ENCODE assay signal across 21 cellular contexts in the genomic region with DNA sequence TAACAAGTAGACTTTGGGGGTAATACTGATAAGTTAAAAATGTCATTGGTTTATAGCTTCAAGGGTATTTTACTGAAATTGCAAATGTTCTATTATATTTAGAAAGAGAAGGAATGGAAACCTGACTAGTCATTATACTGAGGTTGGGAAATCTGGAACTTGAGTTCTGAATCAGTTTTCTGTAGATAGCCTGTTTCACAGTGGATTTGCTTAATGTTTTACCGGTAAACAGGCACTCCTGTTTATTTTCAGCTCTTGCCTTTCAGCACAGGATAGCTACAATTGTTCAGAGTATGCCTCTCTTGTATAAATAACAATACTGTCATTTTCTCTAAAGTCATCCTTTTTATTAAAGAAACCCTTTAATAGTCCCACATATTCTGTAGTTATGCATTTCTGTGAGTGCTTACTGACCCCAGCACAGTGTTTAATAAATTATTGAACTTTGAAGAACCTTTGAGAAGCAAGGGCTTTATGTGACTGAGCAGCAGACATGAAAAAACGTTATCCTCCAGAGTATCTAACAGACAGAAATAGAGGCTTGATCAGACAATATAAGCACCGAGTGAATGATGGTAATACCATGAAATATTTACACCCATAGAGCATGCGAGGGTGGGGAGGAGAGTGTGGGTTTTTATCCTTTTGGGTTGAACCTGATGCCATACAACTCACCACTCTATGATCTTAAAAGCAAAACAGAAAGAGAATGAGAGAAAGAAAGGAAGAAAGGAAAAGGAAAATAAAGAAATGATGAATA. TPM values are rescaled to one million over a fixed set of nuclear protein-coding genes. Genes with fewer than 3 reads are reported as not detected.
DNase-seq lines count a peak whose midpoint lies in the region; ATAC-seq and TF ChIP-seq lines count a peak whose summit lies in the region.
"Had no signal": no experiment of that assay in that cellular context is flagged by ENCODE, and none has a peak within 500 bp of the region (broad histone marks: within the 10 kb centered on the region; RNA-seq: fewer than 3 reads in every experiment).

No MANE protein-coding gene starts in this region.

- peaks cover 18% of the 10 kb centered on the region for H3K4me1 ChIP-seq in GM23248 (ENCODE audit: insufficient read depth)

- H3K27ac Mint-ChIP-seq in WTC11 (peak overlapping the region; percentile 22; the same call in 1 of the 2 replicates), progenitor cell of endocrine pancreas (peak overlapping the region; percentile 3)
- H3K27ac Mint-ChIP-seq in effector memory CD8-positive, alpha-beta T cell = no peak overlapping the region
- H3K27ac Mint-ChIP-seq: B cell; memory B cell; natural killer cell treated with Interleukin-12 subunit alpha and Interleukin-12 subunit beta and Interleukin-15 and Interleukin-18, amount 100 ng/mL, for 72 hours had no signal

- H3K79me2 ChIP-seq in GM23248 (ENCODE audit: insufficient read depth) = peaks cover 98% of the 10 kb centered on the region

- in situ Hi-C loops in GM23248 (cut with MboI) = loop anchor here (10.0 kb wide), 1 partner anchor 1173 kb away; a partner anchor contains a TSS

- H3K27ac ChIP-seq in GM23248 = no peak overlapping the region
- H3K27ac ChIP-seq: heart left ventricle had no signal

- no peak overlapping the region for H3K4me3 ChIP-seq in GM23248
- H3K4me3 ChIP-seq: heart left ventricle had no signal

- H3K9me3 Mint-ChIP-seq in WTC11 (peaks cover 3% of the 10 kb centered on the region; the same call in 1 of the 2 replicates), progenitor cell of endocrine pancreas (ENCODE audit: low read depth) (no peaks in the 10 kb centered on the region)
- no peaks in the 10 kb centered on the region for H3K9me3 Mint-ChIP-seq in effector memory CD8-positive, alpha-beta T cell
- H3K9me3 Mint-ChIP-seq: natural killer cell treated with Interleukin-12 subunit alpha and Interleukin-12 subunit beta and Interleukin-15 and Interleukin-18, amount 100 ng/mL, for 72 hours had no signal

- no peaks in the 10 kb centered on the region for H3K9me2 ChIP-seq in GM23248 (ENCODE audit: insufficient read depth)

- no peaks in the 10 kb centered on the region for H3K9me3 ChIP-seq in GM23248 (ENCODE audit: low read depth)
- H3K9me3 ChIP-seq: heart left ventricle had no signal

- 47 to 57% methylated on average over 4 of the region's 4 CpGs for WGBS in GM23248 (ENCODE audit: low coverage in 1 of 2, low lambda C conversion rate in 2 of 2, missing lambda C conversion rate in 2 of 2), 2 experiments

- POLR2A ChIA-PET in WTC11 (lab: Charles Lee) = no interaction called here

- H3K4me1 Mint-ChIP-seq in WTC11 (no peaks in the 10 kb centered on the region), progenitor cell of endocrine pancreas (ENCODE audit: low read depth) (peaks cover 46% of the 10 kb centered on the region)
- H3K4me1 Mint-ChIP-seq in effector memory CD8-positive, alpha-beta T cell (ENCODE audit: low read depth in 2 of 2) = peaks cover 9 to 43% of the 10 kb centered on the region in 2 donors

- CTCF ChIA-PET in WTC11 (lab: Charles Lee) = no interaction called here

- no peak for TF ChIP-seq CTCF in WTC11 (IDR thresholded peaks at IDR 0.05)
- no peak for TF ChIP-seq CTCF in progenitor cell of endocrine pancreas (IDR thresholded peaks at IDR 0.05; ENCODE audit: unreplicated experiment)

- no peaks in the 10 kb centered on the region for H3K36me3 ChIP-seq in GM23248 (ENCODE audit: low read depth)
- H3K36me3 ChIP-seq: heart left ventricle had no signal

- no peaks in the 10 kb centered on the region; the same call in 1 of the 2 replicates for H3K27me3 Mint-ChIP-seq in WTC11 (ENCODE audit: low read depth)
- H3K27me3 Mint-ChIP-seq in progenitor cell of endocrine pancreas = no peaks in the 10 kb centered on the region
- no peaks in the 10 kb centered on the region for H3K27me3 Mint-ChIP-seq in effector memory CD8-positive, alpha-beta T cell
- H3K27me3 Mint-ChIP-seq: B cell; memory B cell; natural killer cell treated with Interleukin-12 subunit alpha and Interleukin-12 subunit beta and Interleukin-15 and Interleukin-18, amount 100 ng/mL, for 72 hours had no signal

- no peaks in the 10 kb centered on the region; the same call in 1 of the 2 replicates for H4K20me1 ChIP-seq in GM23248 (ENCODE audit: insufficient read depth)

- no peak overlapping the region for H2AFZ ChIP-seq in GM23248

- ATAC-seq in WTC11 = no peak
- no peak for ATAC-seq in effector memory CD8-positive, alpha-beta T cell (replicated peaks)
- ATAC-seq: heart left ventricle; natural killer cell treated with Interleukin-12 subunit alpha and Interleukin-12 subunit beta and Interleukin-15 and Interleukin-18, amount 100 ng/mL, for 72 hours had no signal

- peak overlapping the region; percentile 16 for H3K4me2 ChIP-seq in GM23248 (ENCODE audit: unreplicated experiment)

- H3K36me3 Mint-ChIP-seq in WTC11 (no peaks in the 10 kb centered on the region), progenitor cell of endocrine pancreas (ENCODE audit: insufficient read depth) (peaks cover 2% of the 10 kb centered on the region)
- H3K36me3 Mint-ChIP-seq in effector memory CD8-positive, alpha-beta T cell (ENCODE audit: insufficient read depth) = no peaks in the 10 kb centered on the region
- H3K36me3 Mint-ChIP-seq: natural killer cell treated with Interleukin-12 subunit alpha and Interleukin-12 subunit beta and Interleukin-15 and Interleukin-18, amount 100 ng/mL, for 72 hours had no signal

- no peaks in the 10 kb centered on the region for H3K27me3 ChIP-seq in GM23248 (replicated peaks; ENCODE audit: insufficient read depth)
- H3K27me3 ChIP-seq: heart left ventricle had no signal

- peaks cover 5% of the 10 kb centered on the region; the same call in 1 of the 2 replicates for H3F3A ChIP-seq in GM23248 (ENCODE audit: insufficient read depth)

- no peak overlapping the region for H3K9ac ChIP-seq in GM23248

- peak; percentile 56 for DNase-seq in GM23248
- no peak for DNase-seq in WTC11 (ENCODE audit: low spot score)
- DNase-seq in kidney glomerular epithelial cell (lab: John Stamatoyannopoulos, UW) = peak; percentile 40
- DNase-seq in progenitor cell of endocrine pancreas (ENCODE audit: low spot score, unreplicated experiment) = no peak
- DNase-seq in cerebellar nuclear complex (lab: John Stamatoyannopoulos, UW) = no peak
- no peak for DNase-seq in effector memory CD8-positive, alpha-beta T cell
- no peak for DNase-seq in activated T-cell treated with anti-CD3 and anti-CD28 coated beads, Interleukin-2, amount 50 U/mL, for 48 hours
- DNase-seq in GM19240 (ENCODE audit: insufficient read length, low spot score) = no peak
- DNase-seq: activated CD4-positive, alpha-beta T cell treated with anti-CD3 and anti-CD28 coated beads for 48 hours; activated effector memory CD4-positive, alpha-beta T cell treated with Interleukin-2 at 50 U/mL for 16 hours; amygdala; effector CD4-positive, alpha-beta T cell; heart left ventricle; NCI-H1092; NCI-H2107; NCI-H524; Right ventricle myocardium superior; small intestine had no signal

- H3K4me3 Mint-ChIP-seq in WTC11 (no peak overlapping the region), progenitor cell of endocrine pancreas (ENCODE audit: low read depth) (peak overlapping the region; percentile 15)
- no peak overlapping the region for H3K4me3 Mint-ChIP-seq in effector memory CD8-positive, alpha-beta T cell
- H3K4me3 Mint-ChIP-seq: B cell; memory B cell; natural killer cell treated with Interleukin-12 subunit alpha and Interleukin-12 subunit beta and Interleukin-15 and Interleukin-18, amount 100 ng/mL, for 72 hours had no signal

TF ChIP-seq in WTC11, 78 proteins besides CTCF, POLR2A, EP300 and RAD21 (continues in another document):
- TF ChIP-seq GTF2I (CRISPR knock-in tag; conservative IDR thresholded peaks at IDR 0.05) (no peak), ZNF317 (CRISPR knock-in tag; IDR thresholded peaks at IDR 0.05; ENCODE audit: borderline replicate concordance, low read depth) (no peak), ZNF263 (CRISPR knock-in tag; IDR thresholded peaks at IDR 0.05; ENCODE audit: low read depth) (no peak), RELA (CRISPR knock-in tag; IDR thresholded peaks at IDR 0.05; ENCODE audit: borderline replicate concordance) (no peak)
- TF ChIP-seq, protein P1, sequence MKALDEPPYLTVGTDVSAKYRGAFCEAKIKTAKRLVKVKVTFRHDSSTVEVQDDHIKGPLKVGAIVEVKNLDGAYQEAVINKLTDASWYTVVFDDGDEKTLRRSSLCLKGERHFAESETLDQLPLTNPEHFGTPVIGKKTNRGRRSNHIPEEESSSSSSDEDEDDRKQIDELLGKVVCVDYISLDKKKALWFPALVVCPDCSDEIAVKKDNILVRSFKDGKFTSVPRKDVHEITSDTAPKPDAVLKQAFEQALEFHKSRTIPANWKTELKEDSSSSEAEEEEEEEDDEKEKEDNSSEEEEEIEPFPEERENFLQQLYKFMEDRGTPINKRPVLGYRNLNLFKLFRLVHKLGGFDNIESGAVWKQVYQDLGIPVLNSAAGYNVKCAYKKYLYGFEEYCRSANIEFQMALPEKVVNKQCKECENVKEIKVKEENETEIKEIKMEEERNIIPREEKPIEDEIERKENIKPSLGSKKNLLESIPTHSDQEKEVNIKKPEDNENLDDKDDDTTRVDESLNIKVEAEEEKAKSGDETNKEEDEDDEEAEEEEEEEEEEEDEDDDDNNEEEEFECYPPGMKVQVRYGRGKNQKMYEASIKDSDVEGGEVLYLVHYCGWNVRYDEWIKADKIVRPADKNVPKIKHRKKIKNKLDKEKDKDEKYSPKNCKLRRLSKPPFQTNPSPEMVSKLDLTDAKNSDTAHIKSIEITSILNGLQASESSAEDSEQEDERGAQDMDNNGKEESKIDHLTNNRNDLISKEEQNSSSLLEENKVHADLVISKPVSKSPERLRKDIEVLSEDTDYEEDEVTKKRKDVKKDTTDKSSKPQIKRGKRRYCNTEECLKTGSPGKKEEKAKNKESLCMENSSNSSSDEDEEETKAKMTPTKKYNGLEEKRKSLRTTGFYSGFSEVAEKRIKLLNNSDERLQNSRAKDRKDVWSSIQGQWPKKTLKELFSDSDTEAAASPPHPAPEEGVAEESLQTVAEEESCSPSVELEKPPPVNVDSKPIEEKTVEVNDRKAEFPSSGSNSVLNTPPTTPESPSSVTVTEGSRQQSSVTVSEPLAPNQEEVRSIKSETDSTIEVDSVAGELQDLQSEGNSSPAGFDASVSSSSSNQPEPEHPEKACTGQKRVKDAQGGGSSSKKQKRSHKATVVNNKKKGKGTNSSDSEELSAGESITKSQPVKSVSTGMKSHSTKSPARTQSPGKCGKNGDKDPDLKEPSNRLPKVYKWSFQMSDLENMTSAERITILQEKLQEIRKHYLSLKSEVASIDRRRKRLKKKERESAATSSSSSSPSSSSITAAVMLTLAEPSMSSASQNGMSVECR (CRISPR knock-in tag; IDR thresholded peaks at IDR 0.05; ENCODE audit: borderline replicate concordance) = no peak

RNA-seq across cellular contexts. Expression of a gene that starts 58.2 kb away (rescaled TPM):
- total RNA-seq in GM23248 (2014; rRNA removed; shearing (Covaris generic)) = 99.2 and 118 TPM in 2 replicates
- polyA plus RNA-seq in GM23248 (2016; fragmentation: Nextera tagmentation; extraction: Ambion mirVana) = 84.2 and 85.3 TPM in 2 replicates
- 57.4 to 62.6 TPM (median 59.6 TPM) in 3 replicates for total RNA-seq in WTC11 (2021)
- total RNA-seq in progenitor cell of endocrine pancreas = 78.7 and 81.7 TPM in 2 replicates

RNA-seq across cellular contexts. Expression of a gene that starts 58.5 kb away (rescaled TPM):
- 16.3 and 19.0 TPM in 2 replicates for total RNA-seq in GM23248 (2014; rRNA removed; shearing (Covaris generic))
- polyA plus RNA-seq in GM23248 (2016; fragmentation: Nextera tagmentation; extraction: Ambion mirVana) = 16.8 and 17.6 TPM in 2 replicates
- total RNA-seq in WTC11 (2021) (9.8 to 11.7 TPM (median 10.9 TPM) in 3 replicates), progenitor cell of endocrine pancreas (19.9 and 21.3 TPM in 2 replicates)

Comparison
In these comparisons a context has a peak if more than half of its experiments do, and no peak if none do; other contexts are left out.
1. DNase-seq: peak in GM23248 (single experiment) and kidney glomerular epithelial cell (single experiment); none in WTC11 (single experiment), progenitor cell of endocrine pancreas (single experiment), cerebellar nuclear complex (0 of 2), effector memory CD8-positive, alpha-beta T cell (0 of 3), activated T-cell treated with anti-CD3 and anti-CD28 coated beads, Interleukin-2, amount 50 U/mL, for 48 hours (0 of 2) and GM19240 (single experiment).
2. H3K27ac Mint-ChIP-seq: peak in WTC11 (single experiment) and progenitor cell of endocrine pancreas (single experiment); none in effector memory CD8-positive, alpha-beta T cell (0 of 2).